In genomic region chr14:76918751-76919421, GRCh38 we compare ENCODE assay signal across 8 cellular contexts.
DNase-seq lines count a peak whose midpoint lies in the region; ATAC-seq and TF ChIP-seq lines count a peak whose summit lies in the region.

No MANE protein-coding gene starts in this region.

- no peak overlapping the region; the same call in 1 of the 2 replicates for H3K4me3 Mint-ChIP-seq in WTC11

- H3K27me3 ChIP-seq in foreskin keratinocyte (no peaks in the 10 kb centered on the region), neutrophil (peaks cover 1% of the 10 kb centered on the region)

- peak overlapping the region; percentile 85 for H3K27ac Mint-ChIP-seq in WTC11

- no peaks in the 10 kb centered on the region for H3K9me3 Mint-ChIP-seq in WTC11

- H3K4me1 Mint-ChIP-seq in WTC11: peaks cover 80% of the 10 kb centered on the region

- no peaks in the 10 kb centered on the region for H3K36me3 ChIP-seq in neutrophil

- peak overlapping the region in 1 of 2 experiments; percentile 33 for H3K4me3 ChIP-seq in neutrophil (ENCODE audit: low read depth in 1 of 2, low read length in 1 of 2)

- H3K4me1 ChIP-seq in foreskin keratinocyte (peaks cover 33% of the 10 kb centered on the region), neutrophil (ENCODE audit: control insufficient read depth in 1 of 2, insufficient read depth in 1 of 2, low read depth in 1 of 2, low read length in 1 of 2) (peaks cover 71 to 78% of the 10 kb centered on the region in 2 experiments)

- POLR2A ChIA-PET in WTC11 (lab: Charles Lee): interaction anchor here (0.7 to 5.1 kb wide), 6 partner anchors 14 to 140 kb away, joined by 3 to 38 read pairs (median 12); no protein-coding TSS in a partner anchor

- H3K27me3 Mint-ChIP-seq in WTC11 (ENCODE audit: low read depth): no peaks in the 10 kb centered on the region

- H3K27ac ChIP-seq in foreskin keratinocyte (peak overlapping the region; percentile 78), neutrophil (peak overlapping the region; percentile 92)

- H3K9me3 ChIP-seq in neutrophil: no peaks in the 10 kb centered on the region

- CTCF ChIA-PET in WTC11 (lab: Charles Lee): interaction anchor here (0.6 to 17.3 kb wide), 28 partner anchors 10 to 223 kb away, joined by 3 to 196 read pairs (median 8); partner anchors contain the start of genes IRF2BPL and ZDHHC22

- TF ChIP-seq CTCF in WTC11 (IDR thresholded peaks at IDR 0.05): no peak
- TF ChIP-seq CTCF in foreskin keratinocyte (conservative IDR thresholded peaks at IDR 0.05): peak; percentile 4
- TF ChIP-seq CTCF in neutrophil (IDR thresholded peaks at IDR 0.05): no peak

- ATAC-seq in WTC11 (peak; percentile 33), foreskin keratinocyte (peak; percentile 91), GM18858 (IDR thresholded peaks at IDR 0.05; ENCODE audit: unreplicated experiment) (no peak), GM18502 (IDR thresholded peaks at IDR 0.05; ENCODE audit: poor library complexity, unreplicated experiment) (no peak), GM19395 (IDR thresholded peaks at IDR 0.05; ENCODE audit: unreplicated experiment) (no peak)

- H3K36me3 Mint-ChIP-seq in WTC11: no peaks in the 10 kb centered on the region

- DNase-seq in EL: peak; percentile 99
- DNase-seq in M059J (ENCODE audit: low read depth): peak; percentile 98
- peak; percentile 53 for DNase-seq in WTC11 (ENCODE audit: low spot score)
- DNase-seq in foreskin keratinocyte: peak; percentile 96 to 98

TF ChIP-seq in WTC11, 78 proteins besides CTCF, POLR2A, EP300 and RAD21:
- no peak for TF ChIP-seq AFF4 (CRISPR knock-in tag; IDR thresholded peaks at IDR 0.05; ENCODE audit: borderline replicate concordance)
- TF ChIP-seq MAX (CRISPR knock-in tag; IDR thresholded peaks at IDR 0.05): peak; percentile 67
- TF ChIP-seq NFE2L1 (CRISPR knock-in tag; IDR thresholded peaks at IDR 0.05): peak; percentile 90; the same call in 1 of the 2 replicates

Comparison
In these comparisons a context has a peak if more than half of its experiments do, and no peak if none do; other contexts are left out.
1. ATAC-seq: peak in WTC11 (single experiment) and foreskin keratinocyte (single experiment); none in GM18858 (single experiment), GM18502 (single experiment) and GM19395 (single experiment).
2. Peak in every context shown above with its lines, with median percentiles within 50 percentile points of each other: DNase-seq.